In genomic region chr2:236852100-236852976, GRCh38 we compare ENCODE assay signal across 23 cellular contexts.
A peak's percentile ranks its signal among the peaks of the same experiment; 100 is the strongest.
DNase-seq lines count a peak whose midpoint lies in the region; ATAC-seq, FAIRE-seq and TF ChIP-seq lines count a peak whose summit lies in the region.
"Had no signal": no experiment of that assay in that cellular context is flagged by ENCODE, and none has a peak within 500 bp of the region (broad histone marks: within the 10 kb centered on the region; RNA-seq: fewer than 3 reads in every experiment).

No MANE protein-coding gene starts in this region.

- H3K4me1 ChIP-seq in body of pancreas (peaks cover 17% of the 10 kb centered on the region), endothelial cell of umbilical vein (ENCODE audit: control insufficient read depth, extremely low read depth, insufficient read depth, low read length) (peaks cover 8% of the 10 kb centered on the region), right lobe of liver (no peaks in the 10 kb centered on the region)
- H3K4me1 ChIP-seq: breast epithelium had no signal

- peak; percentile 50 for ATAC-seq in body of pancreas
- ATAC-seq in right lobe of liver, result peak; percentile 56 to 79 (median 65)
- ATAC-seq in GM21825 (IDR thresholded peaks at IDR 0.05; ENCODE audit: unreplicated experiment), result no peak
- ATAC-seq: activated CD8-positive, alpha-beta T cell treated with anti-CD3 and anti-CD28 coated beads, Interleukin-2, amount 10 ng/mL, durations not matched to agents 7 days and 5 days; activated naive CD8-positive, alpha-beta T cell treated with anti-CD3 and anti-CD28 coated beads, Interleukin-2, amount 50 U/mL, for 24 hours; stimulated activated effector memory CD8-positive, alpha-beta T cell treated with anti-CD3 and anti-CD28 coated beads, Interleukin-12 subunit alpha, Interleukin-12 subunit beta, amount 100 ng/mL, for 72 hours had no signal

- H4K20me1 ChIP-seq in endothelial cell of umbilical vein (replicated peaks; ENCODE audit: control insufficient read depth, extremely low read depth, insufficient read depth, low read length), result no peaks in the 10 kb centered on the region

- no peaks in the 10 kb centered on the region for H3K79me2 ChIP-seq in endothelial cell of umbilical vein (ENCODE audit: control insufficient read depth, insufficient read depth, low read length)

- peak overlapping the region; percentile 8 for H3K27ac Mint-ChIP-seq in type B pancreatic cell
- H3K27ac Mint-ChIP-seq: activated CD8-positive, alpha-beta T cell treated with anti-CD3 and anti-CD28 coated beads, Interleukin-2, amount 10 ng/mL, durations not matched to agents 7 days and 5 days; activated naive CD8-positive, alpha-beta T cell treated with anti-CD3 and anti-CD28 coated beads, Interleukin-2, amount 50 U/mL, for 24 hours; CD4-positive, CD25-positive, alpha-beta regulatory T cell; progenitor cell of endocrine pancreas; stimulated activated effector memory CD8-positive, alpha-beta T cell treated with anti-CD3 and anti-CD28 coated beads, Interleukin-12 subunit alpha, Interleukin-12 subunit beta, amount 100 ng/mL, for 72 hours; T-helper 1 cell treated with Interleukin-12 subunit alpha and Interleukin-12 subunit beta and Interleukin-4 antibody, amounts not matched to agents 30 μg/mL and 1 μg/mL, for 36 hours had no signal

- H3K4me2 ChIP-seq in endothelial cell of umbilical vein (ENCODE audit: insufficient read depth, low read length), result peak overlapping the region; percentile 23

- BruUV-seq in endothelial cell of umbilical vein (replicated peaks; lab: Mats Ljungman, UMichigan), result TSS peak; percentile 52

- peaks cover 9% of the 10 kb centered on the region for H3K36me3 Mint-ChIP-seq in type B pancreatic cell
- H3K36me3 Mint-ChIP-seq: CD4-positive, CD25-positive, alpha-beta regulatory T cell; stimulated activated effector memory CD8-positive, alpha-beta T cell treated with anti-CD3 and anti-CD28 coated beads, Interleukin-12 subunit alpha, Interleukin-12 subunit beta, amount 100 ng/mL, for 72 hours had no signal

- H3K9ac ChIP-seq in endothelial cell of umbilical vein (replicated peaks; ENCODE audit: extremely low read depth, insufficient read depth, low read length), result no peak overlapping the region

- POLR2A ChIA-PET in endothelial cell of umbilical vein (lab: Charles Lee), result no interaction called here

- dilution Hi-C loops in endothelial cell of umbilical vein (cut with MboI; ENCODE audit: extremely low pct_ligation_motif_present, low sequenced_read_pairs), result no loop called here

- DNase-seq in body of pancreas (peak; percentile 30 to 58 (median 35)), endothelial cell of umbilical vein (ENCODE audit: low read depth, low spot score) (peak; percentile 95), right lobe of liver (peak in 1 of 3 donors; percentile 54), type B pancreatic cell (ENCODE audit: extremely low spot score, unreplicated experiment) (no peak), GM19238 (ENCODE audit: insufficient read length, low spot score) (no peak), NCI-H69 (lab: John Stamatoyannopoulos, UW) (no peak)
- DNase-seq: activated CD4-positive, alpha-beta T cell treated with anti-CD3 and anti-CD28 coated beads for 1 hour; activated CD8-positive, alpha-beta T cell treated with anti-CD3 and anti-CD28 coated beads, Interleukin-2, amount 10 ng/mL, durations not matched to agents 7 days and 5 days; activated gamma-delta T cell; activated naive CD8-positive, alpha-beta T cell treated with anti-CD3 and anti-CD28 coated beads, Interleukin-2, amount 50 U/mL, for 24 hours; activated T-cell treated with anti-CD3 and anti-CD28 coated beads for 4 hours; CD4-positive, CD25-positive, alpha-beta regulatory T cell; cortex of kidney; EL; NCI-H1092 treated with DMSO at 0.1 percent for 48 hours; NCI-H187 treated with DMSO at 0.1 percent for 48 hours had no signal

- no peaks in the 10 kb centered on the region for H3K27me3 ChIP-seq in body of pancreas
- H3K27me3 ChIP-seq in endothelial cell of umbilical vein (ENCODE audit: control insufficient read depth in 2 of 2, insufficient read depth in 2 of 2, low read length in 2 of 2), result no peaks in the 10 kb centered on the region
- no peaks in the 10 kb centered on the region for H3K27me3 ChIP-seq in right lobe of liver
- H3K27me3 ChIP-seq: breast epithelium had no signal

- H3K9me1 ChIP-seq in endothelial cell of umbilical vein (replicated peaks; ENCODE audit: control insufficient read depth, extremely low read depth, insufficient read depth, low read length), result no peaks in the 10 kb centered on the region

- peaks cover 23% of the 10 kb centered on the region for H3K9me3 Mint-ChIP-seq in type B pancreatic cell
- H3K9me3 Mint-ChIP-seq: activated naive CD8-positive, alpha-beta T cell treated with anti-CD3 and anti-CD28 coated beads, Interleukin-2, amount 50 U/mL, for 24 hours; stimulated activated effector memory CD8-positive, alpha-beta T cell treated with anti-CD3 and anti-CD28 coated beads, Interleukin-12 subunit alpha, Interleukin-12 subunit beta, amount 100 ng/mL, for 72 hours; T-helper 1 cell treated with Interleukin-12 subunit alpha and Interleukin-12 subunit beta and Interleukin-4 antibody, amounts not matched to agents 30 μg/mL and 1 μg/mL, for 36 hours had no signal

- peak overlapping the region; percentile 32 for H3K4me3 Mint-ChIP-seq in type B pancreatic cell
- H3K4me3 Mint-ChIP-seq: activated CD8-positive, alpha-beta T cell treated with anti-CD3 and anti-CD28 coated beads, Interleukin-2, amount 10 ng/mL, durations not matched to agents 7 days and 5 days; activated naive CD8-positive, alpha-beta T cell treated with anti-CD3 and anti-CD28 coated beads, Interleukin-2, amount 50 U/mL, for 24 hours; CD4-positive, CD25-positive, alpha-beta regulatory T cell; stimulated activated effector memory CD8-positive, alpha-beta T cell treated with anti-CD3 and anti-CD28 coated beads, Interleukin-12 subunit alpha, Interleukin-12 subunit beta, amount 100 ng/mL, for 72 hours; T-helper 1 cell treated with Interleukin-12 subunit alpha and Interleukin-12 subunit beta and Interleukin-4 antibody, amounts not matched to agents 30 μg/mL and 1 μg/mL, for 36 hours had no signal

- intact Hi-C loops in body of pancreas (cut with DNase I), result no loop called here
- intact Hi-C loops in endothelial cell of umbilical vein (cut with micrococcal nuclease), result loop anchor here (2.0 kb wide), 1 partner anchor 18 kb away; no protein-coding TSS in a partner anchor
- intact Hi-C loops in right lobe of liver (cut with DNase I), result no loop called here

- 30 to 34% methylated on average over 17 of the region's 17 CpGs for WGBS in body of pancreas, 2 donors
- WGBS in right lobe of liver (ENCODE audit: insufficient coverage, low coverage, low lambda C conversion rate, missing lambda C conversion rate), result 66% methylated on average over 12 of the region's 17 CpGs

- peak; percentile 85 for FAIRE-seq in endothelial cell of umbilical vein (lab: Jason Lieb, UNC)
- FAIRE-seq: RCC 7860 had no signal

- H3K36me3 ChIP-seq in body of pancreas (replicated peaks in 1 of 2; ENCODE audit: insufficient read depth in 1 of 2, low read depth in 2 of 2) (no peaks in the 10 kb centered on the region), endothelial cell of umbilical vein (ENCODE audit: control insufficient read depth in 2 of 2, extremely low read depth in 1 of 2, insufficient read depth in 2 of 2, low read length in 2 of 2) (no peaks in the 10 kb centered on the region), right lobe of liver (no peaks in the 10 kb centered on the region)
- H3K36me3 ChIP-seq: breast epithelium had no signal

- CTCF ChIA-PET in endothelial cell of umbilical vein (lab: Charles Lee), result interaction anchor here (0.6 to 1.4 kb wide), 5 partner anchors 9 to 148 kb away, joined by 3 to 4 read pairs (median 4); no protein-coding TSS in a partner anchor

- H2AFZ ChIP-seq in endothelial cell of umbilical vein (ENCODE audit: low read depth, low read length), result peak overlapping the region; percentile 49

- no peaks in the 10 kb centered on the region for H3K9me3 ChIP-seq in body of pancreas
- H3K9me3 ChIP-seq in endothelial cell of umbilical vein (replicated peaks; ENCODE audit: control insufficient read depth, insufficient read depth, low read length), result no peaks in the 10 kb centered on the region
- no peaks in the 10 kb centered on the region for H3K9me3 ChIP-seq in right lobe of liver
- H3K9me3 ChIP-seq: breast epithelium had no signal

- H3K4me3 ChIP-seq in body of pancreas, result no peak overlapping the region
- no peak overlapping the region for H3K4me3 ChIP-seq in endothelial cell of umbilical vein (replicated peaks in 1 of 3; ENCODE audit: insufficient read depth in 1 of 3, low read depth in 1 of 3, low read length in 3 of 3)
- H3K4me3 ChIP-seq in right lobe of liver, result no peak overlapping the region
- H3K4me3 ChIP-seq: breast epithelium, SK-N-MC had no signal

- H3K27ac ChIP-seq in body of pancreas, result peak overlapping the region in 2 of 4 donors; percentile 15 to 60
- H3K27ac ChIP-seq in endothelial cell of umbilical vein (ENCODE audit: insufficient read depth, low read depth, low read length), result peak overlapping the region; percentile 46
- peak overlapping the region in 1 of 3 donors; percentile 46 for H3K27ac ChIP-seq in right lobe of liver
- H3K27ac ChIP-seq: breast epithelium, SK-N-MC had no signal

- peaks cover 60% of the 10 kb centered on the region for H3K4me1 Mint-ChIP-seq in type B pancreatic cell (ENCODE audit: unreplicated experiment)
- H3K4me1 Mint-ChIP-seq: activated naive CD8-positive, alpha-beta T cell treated with anti-CD3 and anti-CD28 coated beads, Interleukin-2, amount 50 U/mL, for 24 hours; CD4-positive, CD25-positive, alpha-beta regulatory T cell; stimulated activated effector memory CD8-positive, alpha-beta T cell treated with anti-CD3 and anti-CD28 coated beads, Interleukin-12 subunit alpha, Interleukin-12 subunit beta, amount 100 ng/mL, for 72 hours had no signal

- no peak for TF ChIP-seq CTCF in body of pancreas (IDR thresholded peaks at IDR 0.05)
- TF ChIP-seq CTCF in endothelial cell of umbilical vein (IDR thresholded peaks at IDR 0.05; ENCODE audit: extremely low read depth in 1 of 2, insufficient read depth in 1 of 2, low read depth in 1 of 2, low read length in 2 of 2), result no peak
- no peak for TF ChIP-seq CTCF in right lobe of liver (IDR thresholded peaks at IDR 0.05)
- no peak for TF ChIP-seq CTCF in type B pancreatic cell (conservative IDR thresholded peaks at IDR 0.05)

- H3K27me3 Mint-ChIP-seq in type B pancreatic cell, result peaks cover 23% of the 10 kb centered on the region
- H3K27me3 Mint-ChIP-seq: activated naive CD8-positive, alpha-beta T cell treated with anti-CD3 and anti-CD28 coated beads, Interleukin-2, amount 50 U/mL, for 24 hours; CD4-positive, CD25-positive, alpha-beta regulatory T cell had no signal

- TF ChIP-seq POLR2A in body of pancreas (IDR thresholded peaks at IDR 0.05), result no peak
- no peak for TF ChIP-seq POLR2A in endothelial cell of umbilical vein (IDR thresholded peaks at IDR 0.05; ENCODE audit: low read depth, low read length)
- TF ChIP-seq POLR2A in right lobe of liver (IDR thresholded peaks at IDR 0.05), result no peak

TF ChIP-seq in endothelial cell of umbilical vein, 7 proteins besides CTCF, POLR2A, EP300 and RAD21 (continues in another document):
- no peak for TF ChIP-seq FOS (IDR thresholded peaks at IDR 0.05; ENCODE audit: borderline replicate concordance, insufficient read depth, low read length)

Comparison
In these comparisons a context has a peak if more than half of its experiments do, and no peak if none do; other contexts are left out.
1. DNase-seq: peak in body of pancreas (4 of 4) and endothelial cell of umbilical vein (single experiment); none in type B pancreatic cell (single experiment), GM19238 (single experiment) and NCI-H69 (single experiment).